Comparison of ENCODE assay signal across 14 cellular contexts in genomic region chr11:45741032-45741431, GRCh38.
A peak's percentile ranks its signal among the peaks of the same experiment; 100 is the strongest.
DNase-seq lines count a peak whose midpoint lies in the region; ATAC-seq and TF ChIP-seq lines count a peak whose summit lies in the region.
"Had no signal": no experiment of that assay in that cellular context is flagged by ENCODE, and none has a peak within 500 bp of the region (broad histone marks: within the 10 kb centered on the region; RNA-seq: fewer than 3 reads in every experiment).

No MANE protein-coding gene starts in this region.

- H3K4me2 ChIP-seq in trophoblast cell (ENCODE audit: low read length) = no peak overlapping the region

- peak overlapping the region; percentile 78 for H3K27ac ChIP-seq in cardiac muscle cell
- H3K27ac ChIP-seq in heart right ventricle = peak overlapping the region in 1 of 10 donors; percentile 35
- H3K27ac ChIP-seq in trophoblast cell (ENCODE audit: low read depth, low read length) = no peak overlapping the region
- no peak overlapping the region for H3K27ac ChIP-seq in coronary artery
- H3K27ac ChIP-seq: GM23248 had no signal

- peaks cover 29% of the 10 kb centered on the region for H3K4me1 ChIP-seq in cardiac muscle cell (ENCODE audit: low read depth)
- peaks cover 0 to 24% (median 6%) of the 10 kb centered on the region in 9 donors for H3K4me1 ChIP-seq in heart right ventricle
- peaks cover 0 to 4% of the 10 kb centered on the region in 2 experiments for H3K4me1 ChIP-seq in trophoblast cell (ENCODE audit: control insufficient read depth in 1 of 2, insufficient read depth in 2 of 2, low read length in 2 of 2)
- H3K4me1 ChIP-seq: BE2C, Caco-2, HAP-1 had no signal

- H3K36me3 ChIP-seq in cardiac muscle cell = no peaks in the 10 kb centered on the region
- no peaks in the 10 kb centered on the region for H3K36me3 ChIP-seq in heart right ventricle
- no peaks in the 10 kb centered on the region for H3K36me3 ChIP-seq in trophoblast cell (ENCODE audit: control insufficient read depth in 1 of 2, insufficient read depth in 2 of 2, low read length in 2 of 2)
- H3K36me3 ChIP-seq: BE2C, HAP-1 had no signal

- no peak overlapping the region for H2BK120ac ChIP-seq in trophoblast cell (ENCODE audit: insufficient read depth, low read length, poor library complexity)

- no peak overlapping the region for H4K8ac ChIP-seq in trophoblast cell (ENCODE audit: low read depth, low read length)

- no peak overlapping the region for H2AFZ ChIP-seq in trophoblast cell (ENCODE audit: insufficient read depth, low read length, poor library complexity)
- H2AFZ ChIP-seq: GM23248 had no signal

- H4K12ac ChIP-seq in trophoblast cell (ENCODE audit: low read depth, low read length) = no peak overlapping the region

- ATAC-seq in heart right ventricle = peak in 5 of 8 donors; percentile 38 to 66 (median 59)
- ATAC-seq in GM21390 (IDR thresholded peaks at IDR 0.05; ENCODE audit: unreplicated experiment) = no peak

- no peak overlapping the region for H2AK5ac ChIP-seq in trophoblast cell (ENCODE audit: low read length)

- no peak overlapping the region for H3K23ac ChIP-seq in trophoblast cell (ENCODE audit: low read length)

- no peak overlapping the region for H2BK12ac ChIP-seq in trophoblast cell (ENCODE audit: low read length)

- no peak overlapping the region for H4K91ac ChIP-seq in trophoblast cell (ENCODE audit: low read depth, low read length)

- TF ChIP-seq CTCF in cardiac muscle cell (IDR thresholded peaks at IDR 0.05; ENCODE audit: low read depth, low read length) (no peak), heart right ventricle (IDR thresholded peaks at IDR 0.05) (no peak), coronary artery (IDR thresholded peaks at IDR 0.05) (no peak)

- H3K79me1 ChIP-seq in trophoblast cell (ENCODE audit: low read length) = peaks cover 2% of the 10 kb centered on the region

- H3K18ac ChIP-seq in trophoblast cell (ENCODE audit: low read length) = no peak overlapping the region

- no peak overlapping the region for H3K9ac ChIP-seq in trophoblast cell (ENCODE audit: low read length)
- H3K9ac ChIP-seq: GM23248 had no signal

- WGBS in heart right ventricle, 2 donors = 18 to 36% methylated on average over 2 of the region's 2 CpGs
- WGBS in trophoblast cell (ENCODE audit: extremely low coverage, insufficient coverage, insufficient read length) = no CpG with 5 or more reads among the region's 2 CpGs

- no peaks in the 10 kb centered on the region for H3K27me3 ChIP-seq in cardiac muscle cell
- H3K27me3 ChIP-seq in heart right ventricle = no peaks in the 10 kb centered on the region
- H3K27me3 ChIP-seq in trophoblast cell (ENCODE audit: insufficient read depth, low read length) = no peaks in the 10 kb centered on the region
- H3K27me3 ChIP-seq: BE2C had no signal

- H3K79me2 ChIP-seq in trophoblast cell (ENCODE audit: control insufficient read depth, insufficient read depth, low read length, poor library complexity) = no peaks in the 10 kb centered on the region

- peak in 1 of 2 donors; percentile 64 for DNase-seq in cardiac muscle cell (ENCODE audit: low read depth in 1 of 2, low spot score in 1 of 2)
- DNase-seq in heart right ventricle = no peak
- peak; percentile 80 to 89 for DNase-seq in trophoblast cell
- no peak for DNase-seq in NCI-H1436 (lab: John Stamatoyannopoulos, UW)
- DNase-seq in coronary artery (ENCODE audit: low spot score) = no peak
- DNase-seq: ACHN; BE2C; C1 segment of cervical spinal cord; Caco-2; CD4-positive, CD25-positive, alpha-beta regulatory T cell; CD8-positive, alpha-beta memory T cell; GM23248 had no signal

- no peak overlapping the region for H2BK5ac ChIP-seq in trophoblast cell (ENCODE audit: low read depth, low read length, poor library complexity)

- H3K4me3 ChIP-seq in cardiac muscle cell (no peak overlapping the region), heart right ventricle (no peak overlapping the region), trophoblast cell (ENCODE audit: low read depth, low read length) (no peak overlapping the region), coronary artery (no peak overlapping the region)
- H3K4me3 ChIP-seq: GM23248, HAP-1 had no signal

- H3K4ac ChIP-seq in trophoblast cell (ENCODE audit: low read depth, low read length) = no peak overlapping the region

- no peak overlapping the region for H3K14ac ChIP-seq in trophoblast cell (ENCODE audit: low read length)

- intact Hi-C loops in heart right ventricle (cut with DNase I) = loop anchor here in 1 of 10 donors (10.0 kb wide), 1 partner anchor 86 kb away; no protein-coding TSS in a partner anchor

- H3K9me3 ChIP-seq in cardiac muscle cell (ENCODE audit: low read depth) (no peaks in the 10 kb centered on the region), heart right ventricle (no peaks in the 10 kb centered on the region), trophoblast cell (ENCODE audit: insufficient read depth, low read depth, low read length) (no peaks in the 10 kb centered on the region)
- H3K9me3 ChIP-seq: BE2C, Caco-2, HAP-1 had no signal

Comparison
In these comparisons a context has a peak if more than half of its experiments do, and no peak if none do; other contexts are left out.
1. DNase-seq: peak in trophoblast cell (2 of 2); none in heart right ventricle (0 of 2), NCI-H1436 (single experiment) and coronary artery (single experiment).